In the genomic region with DNA sequence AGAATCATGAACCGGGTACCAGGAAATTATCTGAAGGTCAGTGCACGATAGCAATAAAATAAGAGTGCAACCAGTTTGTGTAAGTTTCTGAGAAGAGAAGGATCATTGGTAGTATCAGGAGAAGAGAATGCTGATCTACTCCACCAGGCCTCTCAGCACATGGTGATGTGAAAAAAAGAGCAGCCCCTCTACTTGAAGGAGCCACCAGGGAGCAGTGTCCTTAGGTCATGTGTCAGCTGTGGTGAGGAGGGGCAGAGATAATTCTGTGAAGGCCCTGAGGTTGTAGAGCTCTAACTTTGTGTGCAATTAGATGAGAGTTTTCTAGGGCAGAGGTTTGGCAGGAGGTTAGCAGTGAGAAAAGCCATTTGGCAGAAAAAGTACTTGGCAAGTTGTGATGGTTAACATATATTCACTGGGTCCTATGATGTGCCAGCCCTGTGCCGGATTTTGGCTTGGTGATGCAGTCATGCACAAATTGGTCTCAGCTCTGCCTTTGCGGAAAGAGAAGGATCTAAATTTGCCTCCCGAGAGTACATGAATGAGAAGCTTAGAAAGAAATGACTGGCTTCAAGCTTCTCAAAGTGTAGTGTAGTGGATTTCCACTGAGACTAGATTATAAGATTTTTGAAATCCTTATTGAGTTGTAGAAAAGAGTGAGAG, we compare ENCODE assay signal across 11 cellular contexts. TPM values are rescaled to one million over a fixed set of nuclear protein-coding genes. Genes with fewer than 3 reads are reported as not detected.
DNase-seq lines count a peak whose midpoint lies in the region; ATAC-seq and TF ChIP-seq lines count a peak whose summit lies in the region.
"Had no signal": no experiment of that assay in that cellular context is flagged by ENCODE, and none has a peak within 500 bp of the region (broad histone marks: within the 10 kb centered on the region; RNA-seq: fewer than 3 reads in every experiment).

No MANE protein-coding gene starts in this region.

- H3K27me3 ChIP-seq in MG63, result no peaks in the 10 kb centered on the region
- no peaks in the 10 kb centered on the region for H3K27me3 ChIP-seq in neural progenitor cell
- H3K27me3 ChIP-seq in sigmoid colon, result no peaks in the 10 kb centered on the region
- no peaks in the 10 kb centered on the region for H3K27me3 ChIP-seq in spleen (replicated peaks in 1 of 7)

- 72 to 85% methylated on average over 5 of the region's 5 CpGs for WGBS in sigmoid colon, 2 donors
- WGBS in spleen, 5 donors, result 77 to 90% (median 81%) methylated on average over 5 of the region's 5 CpGs

- TF ChIP-seq EP300 in sigmoid colon (IDR thresholded peaks at IDR 0.05), result no peak

- H3K4me2 ChIP-seq in neural progenitor cell, result no peak overlapping the region

- no peaks in the 10 kb centered on the region for H3K79me2 ChIP-seq in neural progenitor cell (ENCODE audit: low read depth)

- H3K36me3 Mint-ChIP-seq in neural progenitor cell, result peaks cover 9% of the 10 kb centered on the region

- no peaks in the 10 kb centered on the region for H3F3A ChIP-seq in neural progenitor cell (ENCODE audit: low read depth)

- H3K4me1 ChIP-seq in neural progenitor cell (no peaks in the 10 kb centered on the region), sigmoid colon (no peaks in the 10 kb centered on the region), spleen (no peaks in the 10 kb centered on the region)

- H3K9me3 ChIP-seq in MG63, result no peaks in the 10 kb centered on the region
- no peaks in the 10 kb centered on the region for H3K9me3 ChIP-seq in neural progenitor cell (ENCODE audit: low read depth)
- no peaks in the 10 kb centered on the region for H3K9me3 ChIP-seq in sigmoid colon
- no peaks in the 10 kb centered on the region for H3K9me3 ChIP-seq in spleen
- H3K9me3 ChIP-seq: mucosa of descending colon had no signal

- no peak overlapping the region for H3K27ac ChIP-seq in neural progenitor cell
- no peak overlapping the region for H3K27ac ChIP-seq in sigmoid colon
- no peak overlapping the region for H3K27ac ChIP-seq in spleen

- H3K4me3 ChIP-seq in MG63 (no peak overlapping the region), neural progenitor cell (no peak overlapping the region), sigmoid colon (no peak overlapping the region), spleen (no peak overlapping the region)
- H3K4me3 ChIP-seq: mucosa of descending colon had no signal

- no peak overlapping the region for H3K27ac Mint-ChIP-seq in neural progenitor cell

- H3K4me3 Mint-ChIP-seq in neural progenitor cell, result no peak overlapping the region

- intact Hi-C loops in sigmoid colon (cut with DNase I) (no loop called here), spleen (cut with DNase I; ENCODE audit: low total_unique reads) (no loop called here), left ventricle myocardium superior (cut with micrococcal nuclease) (no loop called here)

- H4K20me1 ChIP-seq in neural progenitor cell (ENCODE audit: low read depth), result no peaks in the 10 kb centered on the region

- TF ChIP-seq POLR2A in sigmoid colon (IDR thresholded peaks at IDR 0.05) (no peak), spleen (IDR thresholded peaks at IDR 0.05) (no peak)

- ATAC-seq in GM19035 (IDR thresholded peaks at IDR 0.05; ENCODE audit: unreplicated experiment) (peak; percentile 91), HG02610 (IDR thresholded peaks at IDR 0.05; ENCODE audit: unreplicated experiment) (peak; percentile 77), left ventricle myocardium superior (no peak)
- ATAC-seq: mucosa of descending colon had no signal

- no peak overlapping the region for H3K9ac ChIP-seq in neural progenitor cell

- H3K27me3 Mint-ChIP-seq in neural progenitor cell (ENCODE audit: insufficient read depth, low read depth), result no peaks in the 10 kb centered on the region

- TF ChIP-seq CTCF in neural progenitor cell (IDR thresholded peaks at IDR 0.05), result peak; percentile 20
- TF ChIP-seq CTCF in sigmoid colon (IDR thresholded peaks at IDR 0.05), result no peak
- no peak for TF ChIP-seq CTCF in spleen (IDR thresholded peaks at IDR 0.05 in 8 of 11, conservative IDR thresholded peaks at IDR 0.05 in 3 of 11)

- H3K4me1 Mint-ChIP-seq in neural progenitor cell, result no peaks in the 10 kb centered on the region

- peaks cover 6% of the 10 kb centered on the region for H3K9me3 Mint-ChIP-seq in neural progenitor cell

- H2AFZ ChIP-seq in neural progenitor cell (replicated peaks), result no peak overlapping the region

- no peaks in the 10 kb centered on the region for H3K36me3 ChIP-seq in MG63
- no peaks in the 10 kb centered on the region for H3K36me3 ChIP-seq in neural progenitor cell
- H3K36me3 ChIP-seq in sigmoid colon, result no peaks in the 10 kb centered on the region
- H3K36me3 ChIP-seq in spleen, result no peaks in the 10 kb centered on the region

- DNase-seq in MG63, result peak; percentile 73
- no peak for DNase-seq in neural progenitor cell (ENCODE audit: low spot score)
- DNase-seq in sigmoid colon, result no peak
- no peak for DNase-seq in spleen
- no peak for DNase-seq in left ventricle myocardium superior
- DNase-seq: activated naive CD4-positive, alpha-beta T cell; MM.1S; mucosa of descending colon; stimulated activated CD4-positive, alpha-beta T cell treated with anti-CD3 and anti-CD28 coated beads, Interleukin-4, amount 100 ng/mL, for 24 hours had no signal

RNA-seq across cellular contexts. Expression of gene ZC3H13, which starts 19.2 kb away (rescaled TPM):
- 6.8 and 11.7 TPM in 2 replicates for total RNA-seq in MG63 (2014; rRNA removed; shearing (Covaris generic); ENCODE audit: low replicate concordance)
- 22.7 and 41.4 TPM in 2 replicates for total RNA-seq in neural progenitor cell (ENCODE audit: low replicate concordance)
- 10 to 100 TPM; 30.9 to 45.3 (median 36.8) TPM for total RNA-seq in sigmoid colon
- 10 to 100 TPM in 1 of 3 donors, 1 to 10 TPM in 2; 5.8 to 13.3 (median 9.0) TPM for polyA plus RNA-seq in sigmoid colon
- total RNA-seq in spleen, result 10 to 100 TPM; 30.0 to 61.2 (median 43.3) TPM
- polyA plus RNA-seq in spleen, result 10 to 100 TPM in 1 of 3 donors, 1 to 10 TPM in 2; 7.9 to 10.8 (median 8.7) TPM
- total RNA-seq in left ventricle myocardium superior, result 28.5 TPM

RNA-seq across cellular contexts. Expression of gene CPB2, which starts 33.1 kb away (rescaled TPM):
- not detected in 2 replicates for total RNA-seq in MG63 (2014; rRNA removed; shearing (Covaris generic); ENCODE audit: low replicate concordance)
- total RNA-seq in neural progenitor cell (ENCODE audit: low replicate concordance) (not detected in 2 replicates), sigmoid colon (not detected), spleen (not detected), left ventricle myocardium superior (not detected)
- polyA plus RNA-seq in sigmoid colon (not detected), spleen (not detected)
- total RNA-seq: mucosa of descending colon had no signal
